8 cellular contexts compared by ENCODE assay signal in the genomic region with DNA sequence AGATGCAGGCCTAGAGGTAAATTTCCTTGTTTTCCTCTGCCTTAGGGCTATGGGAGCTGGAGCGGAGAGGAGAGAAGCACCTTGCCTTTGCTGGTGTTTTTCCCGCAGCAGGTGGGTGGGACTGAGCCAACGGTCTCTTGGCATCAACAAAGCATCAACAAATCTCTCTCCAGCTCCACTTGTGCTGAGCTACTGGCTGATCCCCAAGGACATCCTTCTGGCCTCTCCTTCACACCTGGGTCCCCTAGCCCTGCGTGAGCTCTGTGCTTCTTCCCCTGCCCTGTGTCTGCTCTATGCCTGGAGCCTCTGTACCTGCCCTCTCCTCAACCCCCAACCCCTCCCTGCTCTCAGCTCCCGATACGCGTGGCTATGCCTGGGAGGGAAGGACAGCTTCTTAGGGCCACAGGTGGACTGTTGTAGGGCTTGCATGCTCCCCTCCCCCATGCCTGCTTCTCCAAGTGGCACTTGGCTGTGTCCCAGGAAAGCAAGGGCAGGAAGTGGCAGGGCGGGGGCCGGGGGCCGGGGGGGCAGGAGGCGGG. TPM values are rescaled to one million over a fixed set of nuclear protein-coding genes. Genes with fewer than 3 reads are reported as not detected.
DNase-seq lines count a peak whose midpoint lies in the region; ATAC-seq, FAIRE-seq and TF ChIP-seq lines count a peak whose summit lies in the region.

No MANE protein-coding gene starts in this region.

- no peaks in the 10 kb centered on the region for H3K27me3 ChIP-seq in keratinocyte (ENCODE audit: control insufficient read depth, extremely low read depth, insufficient read depth, low read length)

- H3K27ac ChIP-seq in 22Rv1 (peak overlapping the region; percentile 100), keratinocyte (ENCODE audit: control insufficient read depth, insufficient read depth, low read length) (peak overlapping the region; percentile 16)

- no peaks in the 10 kb centered on the region for H4K20me1 ChIP-seq in keratinocyte (ENCODE audit: control insufficient read depth, extremely low read depth, insufficient read depth, low read length)

- H2AFZ ChIP-seq in keratinocyte (ENCODE audit: control insufficient read depth, low read length) = no peak overlapping the region

- no peak for TF ChIP-seq RAD21 in Ishikawa (IDR thresholded peaks at IDR 0.05; ENCODE audit: low read depth)

- no peak for TF ChIP-seq POLR2A in H54 (IDR thresholded peaks at IDR 0.05; ENCODE audit: low read depth, low read length)

- no peaks in the 10 kb centered on the region for H3K9me3 ChIP-seq in keratinocyte (ENCODE audit: control insufficient read depth, low read depth, low read length)

- H3K9ac ChIP-seq in keratinocyte (ENCODE audit: control insufficient read depth, extremely low read depth, insufficient read depth, low read length) = peak overlapping the region; percentile 23

- no peak overlapping the region for H3K4me2 ChIP-seq in keratinocyte (ENCODE audit: control insufficient read depth, extremely low read depth, insufficient read depth, low read depth, low read length)

- TF ChIP-seq CTCF in 22Rv1 (IDR thresholded peaks at IDR 0.05) (no peak), keratinocyte (optimal IDR thresholded peaks at IDR 0.05 in 1 of 3, IDR thresholded peaks at IDR 0.05 in 1 of 3, conservative IDR thresholded peaks at IDR 0.05 in 1 of 3; ENCODE audit: extremely low read depth in 1 of 3, insufficient read depth in 2 of 3, low read length in 3 of 3) (no peak)

- ATAC-seq in HG02763 (IDR thresholded peaks at IDR 0.05; ENCODE audit: unreplicated experiment) (no peak), GM19324 (IDR thresholded peaks at IDR 0.05; ENCODE audit: low FRiP score, unreplicated experiment) (no peak), HG03175 (IDR thresholded peaks at IDR 0.05; ENCODE audit: unreplicated experiment) (no peak)

- H3K36me3 ChIP-seq in keratinocyte (ENCODE audit: control insufficient read depth in 2 of 2, extremely low read depth in 1 of 2, insufficient read depth in 2 of 2, low read length in 2 of 2) = no peaks in the 10 kb centered on the region

- H3K4me3 ChIP-seq in keratinocyte (ENCODE audit: control insufficient read depth in 2 of 3, extremely low read depth in 1 of 3, insufficient read depth in 2 of 3, low read depth in 1 of 3, low read length in 3 of 3) = no peak overlapping the region

- TF ChIP-seq EP300 in Ishikawa (IDR thresholded peaks at IDR 0.05; ENCODE audit: borderline replicate concordance) = peak; percentile 43; the same call in 1 of the 2 replicates

- peaks cover 56% of the 10 kb centered on the region for H3K4me1 ChIP-seq in keratinocyte (ENCODE audit: control insufficient read depth, extremely low read depth, insufficient read depth, low read length)

- H3K9me1 ChIP-seq in keratinocyte (ENCODE audit: control insufficient read depth, extremely low read depth, insufficient read depth, low read length) = no peaks in the 10 kb centered on the region

- DNase-seq in RPMI7951 (ENCODE audit: low read depth) (peak; percentile 59), keratinocyte (ENCODE audit: low read depth, low spot score) (no peak), H54 (ENCODE audit: insufficient read length, low spot score) (no peak)

- peak; percentile 36 for FAIRE-seq in keratinocyte (lab: Jason Lieb, UNC)
- no peak for FAIRE-seq in H54 (lab: Jason Lieb, UNC)

- dilution Hi-C loops in keratinocyte (cut with MboI; ENCODE audit: extremely low pct_ligation_motif_present, low sequenced_read_pairs) = no loop called here

- no peaks in the 10 kb centered on the region for H3K79me2 ChIP-seq in keratinocyte (ENCODE audit: control insufficient read depth, insufficient read depth, low read length)

TF ChIP-seq in Ishikawa, 13 proteins besides CTCF, POLR2A, EP300 and RAD21 (continues in another document):
- peak; percentile 29 for TF ChIP-seq TEAD4 (IDR thresholded peaks at IDR 0.05)
- no peak for TF ChIP-seq CEBPB (IDR thresholded peaks at IDR 0.05)
- TF ChIP-seq, protein P1, sequence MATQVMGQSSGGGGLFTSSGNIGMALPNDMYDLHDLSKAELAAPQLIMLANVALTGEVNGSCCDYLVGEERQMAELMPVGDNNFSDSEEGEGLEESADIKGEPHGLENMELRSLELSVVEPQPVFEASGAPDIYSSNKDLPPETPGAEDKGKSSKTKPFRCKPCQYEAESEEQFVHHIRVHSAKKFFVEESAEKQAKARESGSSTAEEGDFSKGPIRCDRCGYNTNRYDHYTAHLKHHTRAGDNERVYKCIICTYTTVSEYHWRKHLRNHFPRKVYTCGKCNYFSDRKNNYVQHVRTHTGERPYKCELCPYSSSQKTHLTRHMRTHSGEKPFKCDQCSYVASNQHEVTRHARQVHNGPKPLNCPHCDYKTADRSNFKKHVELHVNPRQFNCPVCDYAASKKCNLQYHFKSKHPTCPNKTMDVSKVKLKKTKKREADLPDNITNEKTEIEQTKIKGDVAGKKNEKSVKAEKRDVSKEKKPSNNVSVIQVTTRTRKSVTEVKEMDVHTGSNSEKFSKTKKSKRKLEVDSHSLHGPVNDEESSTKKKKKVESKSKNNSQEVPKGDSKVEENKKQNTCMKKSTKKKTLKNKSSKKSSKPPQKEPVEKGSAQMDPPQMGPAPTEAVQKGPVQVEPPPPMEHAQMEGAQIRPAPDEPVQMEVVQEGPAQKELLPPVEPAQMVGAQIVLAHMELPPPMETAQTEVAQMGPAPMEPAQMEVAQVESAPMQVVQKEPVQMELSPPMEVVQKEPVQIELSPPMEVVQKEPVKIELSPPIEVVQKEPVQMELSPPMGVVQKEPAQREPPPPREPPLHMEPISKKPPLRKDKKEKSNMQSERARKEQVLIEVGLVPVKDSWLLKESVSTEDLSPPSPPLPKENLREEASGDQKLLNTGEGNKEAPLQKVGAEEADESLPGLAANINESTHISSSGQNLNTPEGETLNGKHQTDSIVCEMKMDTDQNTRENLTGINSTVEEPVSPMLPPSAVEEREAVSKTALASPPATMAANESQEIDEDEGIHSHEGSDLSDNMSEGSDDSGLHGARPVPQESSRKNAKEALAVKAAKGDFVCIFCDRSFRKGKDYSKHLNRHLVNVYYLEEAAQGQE (IDR thresholded peaks at IDR 0.05; ENCODE audit: low read depth) = 0 out of 2 replicates have a peak, but pooled peaks have one; percentile 42
- TF ChIP-seq NFIC (IDR thresholded peaks at IDR 0.05) = peak; percentile 88
- TF ChIP-seq FOXM1 (IDR thresholded peaks at IDR 0.05; ENCODE audit: borderline replicate concordance, low read depth) = peak; percentile 16; the same call in 1 of the 2 replicates
- no peak for TF ChIP-seq ZBTB7A (IDR thresholded peaks at IDR 0.05; ENCODE audit: low read depth)
- no peak for TF ChIP-seq TAF1 (IDR thresholded peaks at IDR 0.05; ENCODE audit: low read depth)
- TF ChIP-seq, protein P2, sequence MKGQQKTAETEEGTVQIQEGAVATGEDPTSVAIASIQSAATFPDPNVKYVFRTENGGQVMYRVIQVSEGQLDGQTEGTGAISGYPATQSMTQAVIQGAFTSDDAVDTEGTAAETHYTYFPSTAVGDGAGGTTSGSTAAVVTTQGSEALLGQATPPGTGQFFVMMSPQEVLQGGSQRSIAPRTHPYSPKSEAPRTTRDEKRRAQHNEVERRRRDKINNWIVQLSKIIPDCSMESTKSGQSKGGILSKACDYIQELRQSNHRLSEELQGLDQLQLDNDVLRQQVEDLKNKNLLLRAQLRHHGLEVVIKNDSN (IDR thresholded peaks at IDR 0.05) = no peak
- TF ChIP-seq CREB1 (IDR thresholded peaks at IDR 0.05; ENCODE audit: low read depth) = no peak
- TF ChIP-seq TCF12 (IDR thresholded peaks at IDR 0.05; ENCODE audit: low read depth) = peak; percentile 68

RNA-seq across cellular contexts. Expression of a gene that starts 3.2 kb away (rescaled TPM):
- total RNA-seq in RPMI7951 (2014; rRNA removed; shearing (Covaris generic)) = 0.49 and 1.2 TPM in 2 replicates
- 7.2 to 14.8 TPM (median 13.7 TPM) in 3 replicates for polyA plus RNA-seq in keratinocyte
- polyA plus RNA-seq in keratinocyte (2011; ENCODE audit: low read depth) = 69.0 TPM
- 5.5 and 5.8 TPM in 2 replicates for polyA plus RNA-seq in keratinocyte (2011; cell fraction: cytosol; rRNA removed)
- polyA plus RNA-seq in keratinocyte (2011; cell fraction: nucleus; rRNA removed) = 34.2 and 53.7 TPM in 2 replicates
- 15.7 and 440 TPM in 2 replicates for polyA plus RNA-seq in keratinocyte (2012; ENCODE audit: low replicate concordance)
- 7.8 to 16.4 TPM (median 9.5 TPM) in 3 replicates for polyA minus RNA-seq in keratinocyte
- 21.9 TPM for polyA minus RNA-seq in keratinocyte (2011; cell fraction: cytosol; rRNA and poly(A)+ RNA removed)
- polyA minus RNA-seq in keratinocyte (2011; cell fraction: nucleus; rRNA and poly(A)+ RNA removed) = 22.1 and 37.5 TPM in 2 replicates

RNA-seq across cellular contexts. Expression of a gene that starts 14.7 kb away (rescaled TPM):
- total RNA-seq in RPMI7951 (2014; rRNA removed; shearing (Covaris generic)) = 0.12 and 0.29 TPM in 2 replicates
- polyA plus RNA-seq in keratinocyte = 0.90 to 1.4 TPM (median 0.97 TPM) in 3 replicates
- polyA plus RNA-seq in keratinocyte (2011; ENCODE audit: low read depth) = not detected
- 0.29 and 1.1 TPM in 2 replicates for polyA plus RNA-seq in keratinocyte (2011; cell fraction: cytosol; rRNA removed)
- polyA plus RNA-seq in keratinocyte (2011; cell fraction: nucleus; rRNA removed) = 1.5 and 1.8 TPM in 2 replicates
- polyA plus RNA-seq in keratinocyte (2012; ENCODE audit: low replicate concordance) = 0.90 and 2.2 TPM in 2 replicates
- 0.69 to 1.2 TPM (median 1.2 TPM) in 3 replicates for polyA minus RNA-seq in keratinocyte
- polyA minus RNA-seq in keratinocyte (2011; cell fraction: cytosol; rRNA and poly(A)+ RNA removed) = not detected
- 1.1 and 1.3 TPM in 2 replicates for polyA minus RNA-seq in keratinocyte (2011; cell fraction: nucleus; rRNA and poly(A)+ RNA removed)

RNA-seq across cellular contexts. Expression of a gene that starts 33.3 kb away (rescaled TPM):
- not detected in 2 replicates for total RNA-seq in RPMI7951 (2014; rRNA removed; shearing (Covaris generic))
- not detected in 3 replicates for polyA plus RNA-seq in keratinocyte
- not detected for polyA plus RNA-seq in keratinocyte (2011; ENCODE audit: low read depth)
- polyA plus RNA-seq in keratinocyte (2011; cell fraction: cytosol; rRNA removed) = not detected in 2 replicates
- not detected in 2 replicates for polyA plus RNA-seq in keratinocyte (2011; cell fraction: nucleus; rRNA removed)
- polyA plus RNA-seq in keratinocyte (2012; ENCODE audit: low replicate concordance) = not detected in 2 replicates
- polyA minus RNA-seq in keratinocyte = not detected in 3 replicates
- not detected for polyA minus RNA-seq in keratinocyte (2011; cell fraction: cytosol; rRNA and poly(A)+ RNA removed)
- polyA minus RNA-seq in keratinocyte (2011; cell fraction: nucleus; rRNA and poly(A)+ RNA removed) = not detected in 2 replicates

RNA-seq across cellular contexts. Expression of a gene that starts 57.6 kb away (rescaled TPM):
- total RNA-seq in RPMI7951 (2014; rRNA removed; shearing (Covaris generic)) = not detected in 2 replicates
- not detected in 3 replicates for polyA plus RNA-seq in keratinocyte
- not detected for polyA plus RNA-seq in keratinocyte (2011; ENCODE audit: low read depth)
- not detected in 2 replicates for polyA plus RNA-seq in keratinocyte (2011; cell fraction: cytosol; rRNA removed)
- polyA plus RNA-seq in keratinocyte (2011; cell fraction: nucleus; rRNA removed) = not detected in 2 replicates
- 0.47 TPM in 1 of 2 replicates, not detected in the other for polyA plus RNA-seq in keratinocyte (2012; ENCODE audit: low replicate concordance)
- not detected in 3 replicates for polyA minus RNA-seq in keratinocyte
- polyA minus RNA-seq in keratinocyte (2011; cell fraction: cytosol; rRNA and poly(A)+ RNA removed) = not detected
- polyA minus RNA-seq in keratinocyte (2011; cell fraction: nucleus; rRNA and poly(A)+ RNA removed) = not detected in 2 replicates
